ENCODE assay signal across 1 cellular context in genomic region chr1:53121319-53122172, GRCh38.
TF ChIP-seq lines count a peak whose summit lies in the region.

No MANE protein-coding gene starts in this region.

TF ChIP-seq in HepG2, 621 proteins besides CTCF, POLR2A, EP300 and RAD21 (continued from another document and continues in another):
- TF ChIP-seq, protein P1, sequence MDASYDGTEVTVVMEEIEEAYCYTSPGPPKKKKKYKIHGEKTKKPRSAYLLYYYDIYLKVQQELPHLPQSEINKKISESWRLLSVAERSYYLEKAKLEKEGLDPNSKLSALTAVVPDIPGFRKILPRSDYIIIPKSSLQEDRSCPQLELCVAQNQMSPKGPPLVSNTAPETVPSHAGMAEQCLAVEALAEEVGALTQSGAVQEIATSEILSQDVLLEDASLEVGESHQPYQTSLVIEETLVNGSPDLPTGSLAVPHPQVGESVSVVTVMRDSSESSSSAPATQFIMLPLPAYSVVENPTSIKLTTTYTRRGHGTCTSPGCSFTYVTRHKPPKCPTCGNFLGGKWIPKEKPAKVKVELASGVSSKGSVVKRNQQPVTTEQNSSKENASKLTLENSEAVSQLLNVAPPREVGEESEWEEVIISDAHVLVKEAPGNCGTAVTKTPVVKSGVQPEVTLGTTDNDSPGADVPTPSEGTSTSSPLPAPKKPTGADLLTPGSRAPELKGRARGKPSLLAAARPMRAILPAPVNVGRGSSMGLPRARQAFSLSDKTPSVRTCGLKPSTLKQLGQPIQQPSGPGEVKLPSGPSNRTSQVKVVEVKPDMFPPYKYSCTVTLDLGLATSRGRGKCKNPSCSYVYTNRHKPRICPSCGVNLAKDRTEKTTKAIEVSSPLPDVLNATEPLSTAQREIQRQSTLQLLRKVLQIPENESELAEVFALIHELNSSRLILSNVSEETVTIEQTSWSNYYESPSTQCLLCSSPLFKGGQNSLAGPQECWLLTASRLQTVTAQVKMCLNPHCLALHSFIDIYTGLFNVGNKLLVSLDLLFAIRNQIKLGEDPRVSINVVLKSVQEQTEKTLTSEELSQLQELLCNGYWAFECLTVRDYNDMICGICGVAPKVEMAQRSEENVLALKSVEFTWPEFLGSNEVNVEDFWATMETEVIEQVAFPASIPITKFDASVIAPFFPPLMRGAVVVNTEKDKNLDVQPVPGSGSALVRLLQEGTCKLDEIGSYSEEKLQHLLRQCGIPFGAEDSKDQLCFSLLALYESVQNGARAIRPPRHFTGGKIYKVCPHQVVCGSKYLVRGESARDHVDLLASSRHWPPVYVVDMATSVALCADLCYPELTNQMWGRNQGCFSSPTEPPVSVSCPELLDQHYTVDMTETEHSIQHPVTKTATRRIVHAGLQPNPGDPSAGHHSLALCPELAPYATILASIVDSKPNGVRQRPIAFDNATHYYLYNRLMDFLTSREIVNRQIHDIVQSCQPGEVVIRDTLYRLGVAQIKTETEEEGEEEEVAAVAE (CRISPR knock-in tag; IDR thresholded peaks at IDR 0.05; ENCODE audit: borderline replicate concordance): no peak
- TF ChIP-seq BCL6 (CRISPR knock-in tag; IDR thresholded peaks at IDR 0.05): peak; percentile 51; the same call in 1 of the 2 replicates
- TF ChIP-seq TERF1 (CRISPR knock-in tag; IDR thresholded peaks at IDR 0.05): no peak
- TF ChIP-seq, protein P2, sequence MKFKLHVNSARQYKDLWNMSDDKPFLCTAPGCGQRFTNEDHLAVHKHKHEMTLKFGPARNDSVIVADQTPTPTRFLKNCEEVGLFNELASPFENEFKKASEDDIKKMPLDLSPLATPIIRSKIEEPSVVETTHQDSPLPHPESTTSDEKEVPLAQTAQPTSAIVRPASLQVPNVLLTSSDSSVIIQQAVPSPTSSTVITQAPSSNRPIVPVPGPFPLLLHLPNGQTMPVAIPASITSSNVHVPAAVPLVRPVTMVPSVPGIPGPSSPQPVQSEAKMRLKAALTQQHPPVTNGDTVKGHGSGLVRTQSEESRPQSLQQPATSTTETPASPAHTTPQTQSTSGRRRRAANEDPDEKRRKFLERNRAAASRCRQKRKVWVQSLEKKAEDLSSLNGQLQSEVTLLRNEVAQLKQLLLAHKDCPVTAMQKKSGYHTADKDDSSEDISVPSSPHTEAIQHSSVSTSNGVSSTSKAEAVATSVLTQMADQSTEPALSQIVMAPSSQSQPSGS (CRISPR knock-in tag; IDR thresholded peaks at IDR 0.05): no peak
- TF ChIP-seq DNMT1 (CRISPR knock-in tag; IDR thresholded peaks at IDR 0.05): no peak
- TF ChIP-seq THAP11 (CRISPR knock-in tag; IDR thresholded peaks at IDR 0.05): peak; percentile 77
- TF ChIP-seq GPBP1L1 (CRISPR knock-in tag; IDR thresholded peaks at IDR 0.05): no peak
- no peak for TF ChIP-seq PAF1 (CRISPR knock-in tag; IDR thresholded peaks at IDR 0.05)
- peak; percentile 16; the same call in 1 of the 2 replicates for TF ChIP-seq RAD51 (IDR thresholded peaks at IDR 0.05; ENCODE audit: borderline replicate concordance)
- no peak for TF ChIP-seq WIZ (CRISPR knock-in tag; IDR thresholded peaks at IDR 0.05)
- no peak for TF ChIP-seq ZNF124 (CRISPR knock-in tag; IDR thresholded peaks at IDR 0.05)
- no peak for TF ChIP-seq ZNF703 (CRISPR knock-in tag; IDR thresholded peaks at IDR 0.05; ENCODE audit: borderline replicate concordance)
- TF ChIP-seq ZNF33B (CRISPR knock-in tag; IDR thresholded peaks at IDR 0.05): 0 out of 2 replicates have a peak, but pooled peaks have one; percentile 22
- TF ChIP-seq TOPORS (CRISPR knock-in tag; IDR thresholded peaks at IDR 0.05): no peak
- no peak for TF ChIP-seq HHEX (CRISPR knock-in tag; IDR thresholded peaks at IDR 0.05)
- 0 out of 2 replicates have a peak, but pooled peaks have one; percentile 32 for TF ChIP-seq BRCA1 (CRISPR knock-in tag; IDR thresholded peaks at IDR 0.05)
- peak; percentile 37; the same call in 1 of the 2 replicates for TF ChIP-seq ZBTB3 (CRISPR knock-in tag; IDR thresholded peaks at IDR 0.05; ENCODE audit: borderline replicate concordance, low read depth)
- TF ChIP-seq RXRB (CRISPR knock-in tag; IDR thresholded peaks at IDR 0.05; ENCODE audit: borderline replicate concordance): peak; percentile 81
- TF ChIP-seq SP2 (CRISPR knock-in tag; IDR thresholded peaks at IDR 0.05): no peak
- TF ChIP-seq FOXK1 (CRISPR knock-in tag; IDR thresholded peaks at IDR 0.05; ENCODE audit: borderline replicate concordance, low read depth): peak; percentile 40; the same call in 1 of the 2 replicates
- TF ChIP-seq TBL1XR1 (IDR thresholded peaks at IDR 0.05; ENCODE audit: borderline replicate concordance, low read length, partially characterized antibody): peak; percentile 26
- no peak for TF ChIP-seq SNAPC5 (CRISPR knock-in tag; IDR thresholded peaks at IDR 0.05; ENCODE audit: borderline replicate concordance)
- TF ChIP-seq, protein P3, sequence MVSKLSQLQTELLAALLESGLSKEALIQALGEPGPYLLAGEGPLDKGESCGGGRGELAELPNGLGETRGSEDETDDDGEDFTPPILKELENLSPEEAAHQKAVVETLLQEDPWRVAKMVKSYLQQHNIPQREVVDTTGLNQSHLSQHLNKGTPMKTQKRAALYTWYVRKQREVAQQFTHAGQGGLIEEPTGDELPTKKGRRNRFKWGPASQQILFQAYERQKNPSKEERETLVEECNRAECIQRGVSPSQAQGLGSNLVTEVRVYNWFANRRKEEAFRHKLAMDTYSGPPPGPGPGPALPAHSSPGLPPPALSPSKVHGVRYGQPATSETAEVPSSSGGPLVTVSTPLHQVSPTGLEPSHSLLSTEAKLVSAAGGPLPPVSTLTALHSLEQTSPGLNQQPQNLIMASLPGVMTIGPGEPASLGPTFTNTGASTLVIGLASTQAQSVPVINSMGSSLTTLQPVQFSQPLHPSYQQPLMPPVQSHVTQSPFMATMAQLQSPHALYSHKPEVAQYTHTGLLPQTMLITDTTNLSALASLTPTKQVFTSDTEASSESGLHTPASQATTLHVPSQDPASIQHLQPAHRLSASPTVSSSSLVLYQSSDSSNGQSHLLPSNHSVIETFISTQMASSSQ (IDR thresholded peaks at IDR 0.05; ENCODE audit: low read depth): peak; percentile 34; the same call in 1 of the 2 replicates
- TF ChIP-seq, protein P3 (CRISPR knock-in tag; IDR thresholded peaks at IDR 0.05; ENCODE audit: borderline replicate concordance): peak; percentile 66; the same call in 1 of the 2 replicates
- no peak for TF ChIP-seq ZNF207 (IDR thresholded peaks at IDR 0.05; ENCODE audit: borderline replicate concordance)
- TF ChIP-seq ETV5 (CRISPR knock-in tag; IDR thresholded peaks at IDR 0.05; ENCODE audit: borderline replicate concordance): no peak; the same call in none of the 2 replicates
- TF ChIP-seq, protein P4, sequence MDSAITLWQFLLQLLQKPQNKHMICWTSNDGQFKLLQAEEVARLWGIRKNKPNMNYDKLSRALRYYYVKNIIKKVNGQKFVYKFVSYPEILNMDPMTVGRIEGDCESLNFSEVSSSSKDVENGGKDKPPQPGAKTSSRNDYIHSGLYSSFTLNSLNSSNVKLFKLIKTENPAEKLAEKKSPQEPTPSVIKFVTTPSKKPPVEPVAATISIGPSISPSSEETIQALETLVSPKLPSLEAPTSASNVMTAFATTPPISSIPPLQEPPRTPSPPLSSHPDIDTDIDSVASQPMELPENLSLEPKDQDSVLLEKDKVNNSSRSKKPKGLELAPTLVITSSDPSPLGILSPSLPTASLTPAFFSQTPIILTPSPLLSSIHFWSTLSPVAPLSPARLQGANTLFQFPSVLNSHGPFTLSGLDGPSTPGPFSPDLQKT (CRISPR knock-in tag; IDR thresholded peaks at IDR 0.05; ENCODE audit: borderline replicate concordance): no peak
- TF ChIP-seq ZNF432 (CRISPR knock-in tag; IDR thresholded peaks at IDR 0.05; ENCODE audit: borderline replicate concordance): no peak
- TF ChIP-seq, protein P5, sequence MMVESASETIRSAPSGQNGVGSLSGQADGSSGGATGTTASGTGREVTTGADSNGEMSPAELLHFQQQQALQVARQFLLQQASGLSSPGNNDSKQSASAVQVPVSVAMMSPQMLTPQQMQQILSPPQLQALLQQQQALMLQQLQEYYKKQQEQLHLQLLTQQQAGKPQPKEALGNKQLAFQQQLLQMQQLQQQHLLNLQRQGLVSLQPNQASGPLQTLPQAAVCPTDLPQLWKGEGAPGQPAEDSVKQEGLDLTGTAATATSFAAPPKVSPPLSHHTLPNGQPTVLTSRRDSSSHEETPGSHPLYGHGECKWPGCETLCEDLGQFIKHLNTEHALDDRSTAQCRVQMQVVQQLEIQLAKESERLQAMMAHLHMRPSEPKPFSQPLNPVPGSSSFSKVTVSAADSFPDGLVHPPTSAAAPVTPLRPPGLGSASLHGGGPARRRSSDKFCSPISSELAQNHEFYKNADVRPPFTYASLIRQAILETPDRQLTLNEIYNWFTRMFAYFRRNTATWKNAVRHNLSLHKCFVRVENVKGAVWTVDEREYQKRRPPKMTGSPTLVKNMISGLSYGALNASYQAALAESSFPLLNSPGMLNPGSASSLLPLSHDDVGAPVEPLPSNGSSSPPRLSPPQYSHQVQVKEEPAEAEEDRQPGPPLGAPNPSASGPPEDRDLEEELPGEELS (CRISPR knock-in tag; IDR thresholded peaks at IDR 0.05): peak; percentile 85
- TF ChIP-seq TMF1 (CRISPR knock-in tag; IDR thresholded peaks at IDR 0.05; ENCODE audit: low read depth): no peak
- peak; percentile 92 for TF ChIP-seq JUN (CRISPR knock-in tag; IDR thresholded peaks at IDR 0.05)
- peak; percentile 73; the same call in 1 of the 2 replicates for TF ChIP-seq SPEN (CRISPR knock-in tag; IDR thresholded peaks at IDR 0.05; ENCODE audit: low read depth)
- peak; percentile 82 for TF ChIP-seq MIER3 (CRISPR knock-in tag; IDR thresholded peaks at IDR 0.05; ENCODE audit: borderline replicate concordance)
- TF ChIP-seq MAF1 (CRISPR knock-in tag; IDR thresholded peaks at IDR 0.05; ENCODE audit: borderline replicate concordance): no peak
- no peak; the same call in 1 of the 2 replicates for TF ChIP-seq ATF1 (CRISPR knock-in tag; IDR thresholded peaks at IDR 0.05)
- peak; percentile 76 for TF ChIP-seq FOXA3 (CRISPR knock-in tag; IDR thresholded peaks at IDR 0.05)
- TF ChIP-seq ZNF580 (CRISPR knock-in tag; IDR thresholded peaks at IDR 0.05; ENCODE audit: borderline replicate concordance, low read depth): peak; percentile 59; the same call in 1 of the 2 replicates
- TF ChIP-seq THRA (CRISPR knock-in tag; IDR thresholded peaks at IDR 0.05; ENCODE audit: borderline replicate concordance): peak; percentile 71
- TF ChIP-seq, protein P6, sequence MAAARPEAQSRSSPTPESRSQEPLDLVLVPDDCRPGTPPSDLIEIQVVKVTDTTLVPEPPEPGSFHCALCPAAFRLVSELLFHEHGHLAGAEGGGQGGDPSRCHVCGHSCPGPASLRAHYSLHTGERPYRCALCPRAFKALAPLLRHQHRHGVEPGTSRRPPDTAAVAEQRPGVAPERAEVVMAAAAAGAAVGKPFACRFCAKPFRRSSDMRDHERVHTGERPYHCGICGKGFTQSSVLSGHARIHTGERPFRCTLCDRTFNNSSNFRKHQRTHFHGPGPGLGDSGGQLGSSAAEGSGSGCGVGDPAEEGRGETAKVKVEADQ (CRISPR knock-in tag; IDR thresholded peaks at IDR 0.05; ENCODE audit: borderline replicate concordance): peak; percentile 65; the same call in 1 of the 2 replicates
- TF ChIP-seq DDIT3 (CRISPR knock-in tag; IDR thresholded peaks at IDR 0.05): no peak
- no peak for TF ChIP-seq BATF2 (CRISPR knock-in tag; IDR thresholded peaks at IDR 0.05)
